10 cellular contexts compared by ENCODE assay signal in the genomic region with DNA sequence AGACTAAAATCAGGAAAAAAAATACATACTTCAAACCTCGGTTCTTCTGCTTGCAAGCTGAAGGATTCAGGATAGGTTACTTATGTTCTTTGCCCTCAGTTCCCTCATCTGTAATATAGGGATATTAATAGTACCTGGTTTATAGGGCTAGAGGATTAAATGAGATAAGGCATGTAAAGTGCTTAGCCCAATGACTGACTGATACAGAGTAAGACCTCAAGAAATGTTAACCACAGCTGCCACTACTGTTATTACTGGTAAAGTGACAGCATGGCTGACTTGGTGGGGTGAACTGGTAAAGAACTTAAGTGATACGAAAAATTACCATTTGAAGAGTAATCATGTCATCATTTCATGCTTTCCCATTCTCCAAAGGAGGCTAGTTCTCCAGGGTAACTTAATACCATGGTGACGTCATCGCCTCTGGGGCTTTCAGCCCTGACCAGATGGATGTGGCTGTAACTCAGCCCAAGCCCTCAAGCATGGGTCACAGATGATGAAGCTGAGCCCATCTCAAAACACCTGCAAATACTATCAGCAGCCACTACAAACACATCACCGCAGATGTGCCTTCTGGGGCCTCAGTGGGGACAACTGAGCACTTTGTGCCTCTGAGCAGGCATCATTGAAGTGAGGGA. TPM values are rescaled to one million over a fixed set of nuclear protein-coding genes. Genes with fewer than 3 reads are reported as not detected.
DNase-seq lines count a peak whose midpoint lies in the region; ATAC-seq, FAIRE-seq and TF ChIP-seq lines count a peak whose summit lies in the region.
"Had no signal": no experiment of that assay in that cellular context is flagged by ENCODE, and none has a peak within 500 bp of the region (broad histone marks: within the 10 kb centered on the region; RNA-seq: fewer than 3 reads in every experiment).

No MANE protein-coding gene starts in this region.

- peaks cover 2% of the 10 kb centered on the region for H3K4me1 ChIP-seq in endothelial cell of umbilical vein (ENCODE audit: control insufficient read depth, extremely low read depth, insufficient read depth, low read length)

- H3K9ac ChIP-seq in endothelial cell of umbilical vein (replicated peaks; ENCODE audit: extremely low read depth, insufficient read depth, low read length), result no peak overlapping the region

- no peak for TF ChIP-seq POLR2A in endothelial cell of umbilical vein (IDR thresholded peaks at IDR 0.05; ENCODE audit: low read depth, low read length)

- no peak overlapping the region for H2AFZ ChIP-seq in endothelial cell of umbilical vein (ENCODE audit: low read depth, low read length)

- no peak overlapping the region for H3K4me3 ChIP-seq in H7 (ENCODE audit: insufficient read depth, low read depth, low read length)
- no peak overlapping the region for H3K4me3 ChIP-seq in endothelial cell of umbilical vein (replicated peaks in 1 of 3; ENCODE audit: insufficient read depth in 1 of 3, low read depth in 1 of 3, low read length in 3 of 3)

- POLR2A ChIA-PET in endothelial cell of umbilical vein (lab: Charles Lee), result no interaction called here

- ATAC-seq in HG03565 (IDR thresholded peaks at IDR 0.05; ENCODE audit: unreplicated experiment), result no peak

- peak; percentile 12 for FAIRE-seq in endothelial cell of umbilical vein (lab: Jason Lieb, UNC)

- TF ChIP-seq CTCF in endothelial cell of umbilical vein (IDR thresholded peaks at IDR 0.05; ENCODE audit: extremely low read depth in 1 of 2, insufficient read depth in 1 of 2, low read depth in 1 of 2, low read length in 2 of 2), result no peak

- DNase-seq in AG08396 (ENCODE audit: low spot score) (peak; percentile 24), H7 (peak; percentile 39), NCI-H524 treated with DMSO at 0.1 percent for 48 hours (lab: John Stamatoyannopoulos, UW) (peak; percentile 56), endothelial cell of umbilical vein (ENCODE audit: low read depth, low spot score) (no peak), retina (no peak)
- no peak for DNase-seq in activated CD8-positive, alpha-beta memory T cell treated with anti-CD3 and anti-CD28 coated beads, Interleukin-2, amount 50 U/mL, for 4 hours
- DNase-seq in stimulated activated CD4-positive, alpha-beta T cell treated with anti-CD3 and anti-CD28 coated beads, Interleukin-15, amount 100 ng/mL, for 24 hours, result no peak
- DNase-seq: activated CD4-positive, alpha-beta T cell treated with anti-CD3 and anti-CD28 coated beads for 4 hours; DMS79 treated with DMSO at 0.1 percent for 48 hours had no signal

- no peaks in the 10 kb centered on the region for H3K9me3 ChIP-seq in endothelial cell of umbilical vein (replicated peaks; ENCODE audit: control insufficient read depth, insufficient read depth, low read length)

- H3K4me2 ChIP-seq in endothelial cell of umbilical vein (ENCODE audit: insufficient read depth, low read length), result no peak overlapping the region

- H4K20me1 ChIP-seq in endothelial cell of umbilical vein (replicated peaks; ENCODE audit: control insufficient read depth, extremely low read depth, insufficient read depth, low read length), result no peaks in the 10 kb centered on the region

- intact Hi-C loops in endothelial cell of umbilical vein (cut with micrococcal nuclease), result loop anchor here (10.0 kb wide), 1 partner anchor 568 kb away; no protein-coding TSS in a partner anchor

- H3K79me2 ChIP-seq in endothelial cell of umbilical vein (ENCODE audit: control insufficient read depth, insufficient read depth, low read length), result no peaks in the 10 kb centered on the region

- H3K9me1 ChIP-seq in endothelial cell of umbilical vein (replicated peaks; ENCODE audit: control insufficient read depth, extremely low read depth, insufficient read depth, low read length), result no peaks in the 10 kb centered on the region

- no peaks in the 10 kb centered on the region for H3K27me3 ChIP-seq in H7 (ENCODE audit: control insufficient read depth, insufficient read depth, low read length)
- no peaks in the 10 kb centered on the region for H3K27me3 ChIP-seq in endothelial cell of umbilical vein (ENCODE audit: control insufficient read depth in 2 of 2, insufficient read depth in 2 of 2, low read length in 2 of 2)

- no TSS peak for BruUV-seq in endothelial cell of umbilical vein (replicated peaks; lab: Mats Ljungman, UMichigan)

- CTCF ChIA-PET in endothelial cell of umbilical vein (lab: Charles Lee), result interaction anchor here (0.6 to 2.4 kb wide), 2 partner anchors 450 to 452 kb away, joined by 3 to 5 read pairs; no protein-coding TSS in a partner anchor

- H3K36me3 ChIP-seq in H7 (replicated peaks; ENCODE audit: control insufficient read depth, insufficient read depth, low read length) (no peaks in the 10 kb centered on the region), endothelial cell of umbilical vein (ENCODE audit: control insufficient read depth in 2 of 2, extremely low read depth in 1 of 2, insufficient read depth in 2 of 2, low read length in 2 of 2) (no peaks in the 10 kb centered on the region)

- no peak overlapping the region for H3K27ac ChIP-seq in endothelial cell of umbilical vein (ENCODE audit: insufficient read depth, low read depth, low read length)

- dilution Hi-C loops in endothelial cell of umbilical vein (cut with MboI; ENCODE audit: extremely low pct_ligation_motif_present, low sequenced_read_pairs), result no loop called here

TF ChIP-seq in endothelial cell of umbilical vein, 7 proteins besides CTCF, POLR2A, EP300 and RAD21:
- TF ChIP-seq POLR2AphosphoS5 (IDR thresholded peaks at IDR 0.05; ENCODE audit: insufficient read depth, low read depth, low read length), result no peak
- no peak for TF ChIP-seq MYC (IDR thresholded peaks at IDR 0.05; ENCODE audit: low read depth, low read length)
- no peak for TF ChIP-seq FOS (IDR thresholded peaks at IDR 0.05; ENCODE audit: borderline replicate concordance, insufficient read depth, low read length)
- TF ChIP-seq, protein P1, sequence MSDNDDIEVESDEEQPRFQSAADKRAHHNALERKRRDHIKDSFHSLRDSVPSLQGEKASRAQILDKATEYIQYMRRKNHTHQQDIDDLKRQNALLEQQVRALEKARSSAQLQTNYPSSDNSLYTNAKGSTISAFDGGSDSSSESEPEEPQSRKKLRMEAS (IDR thresholded peaks at IDR 0.05; ENCODE audit: insufficient read depth, insufficient read length), result no peak
- no peak for TF ChIP-seq GATA2 (IDR thresholded peaks at IDR 0.05; ENCODE audit: insufficient read depth, insufficient read length, low read depth, low read length)
- no peak for TF ChIP-seq EZH2 (IDR thresholded peaks at IDR 0.05; ENCODE audit: borderline replicate concordance, low read depth, low read length, severe bottlenecking)
- no peak for TF ChIP-seq JUN (IDR thresholded peaks at IDR 0.05; ENCODE audit: borderline replicate concordance, insufficient read depth, insufficient read length, low read depth)
TF ChIP-seq in endothelial cell of umbilical vein: peak in this region for 0.

RNA-seq across cellular contexts. Expression of a gene that starts 44.5 kb away (rescaled TPM):
- 1.9 and 2.3 TPM in 2 replicates for total RNA-seq in H7 (2014; rRNA removed; shearing (Covaris generic))
- total RNA-seq in endothelial cell of umbilical vein, result 10.1 and 12.4 TPM in 2 replicates
- 8.8 and 9.0 TPM in 2 replicates for polyA plus RNA-seq in endothelial cell of umbilical vein
- polyA plus RNA-seq in endothelial cell of umbilical vein (2011; cell fraction: cytosol; rRNA removed), result 8.2 TPM in 2 replicates
- 36.5 and 41.3 TPM in 2 replicates for polyA plus RNA-seq in endothelial cell of umbilical vein (2011; cell fraction: nucleus; rRNA removed)
- polyA plus RNA-seq in endothelial cell of umbilical vein (2012), result 5.4 TPM in 2 replicates
- 10.2 and 12.1 TPM in 2 replicates for polyA minus RNA-seq in endothelial cell of umbilical vein
- 9.4 TPM for polyA minus RNA-seq in endothelial cell of umbilical vein (2011; cell fraction: cytosol; rRNA and poly(A)+ RNA removed)
- 8.0 and 12.4 TPM in 2 replicates for polyA minus RNA-seq in endothelial cell of umbilical vein (2011; cell fraction: nucleus; rRNA and poly(A)+ RNA removed)

Comparison
In these comparisons a context has a peak if more than half of its experiments do, and no peak if none do; other contexts are left out.
1. DNase-seq: peak in AG08396 (single experiment), H7 (single experiment) and NCI-H524 treated with DMSO at 0.1 percent for 48 hours (single experiment); none in endothelial cell of umbilical vein (single experiment), activated CD8-positive, alpha-beta memory T cell treated with anti-CD3 and anti-CD28 coated beads, Interleukin-2, amount 50 U/mL, for 4 hours (single experiment), stimulated activated CD4-positive, alpha-beta T cell treated with anti-CD3 and anti-CD28 coated beads, Interleukin-15, amount 100 ng/mL, for 24 hours (single experiment) and retina (single experiment).